ENCODE assay signal across 1 cellular context in genomic region chr20:35284992-35285805, GRCh38.
A peak's percentile ranks its signal among the peaks of the same experiment; 100 is the strongest.
TF ChIP-seq lines count a peak whose summit lies in the region.

No MANE protein-coding gene starts in this region.

TF ChIP-seq in HepG2, 621 proteins besides CTCF, POLR2A, EP300 and RAD21 (continues in another document):
- TF ChIP-seq DBP (CRISPR knock-in tag; IDR thresholded peaks at IDR 0.05; ENCODE audit: not compliant biosample characterization) (no peak), ZBTB43 (CRISPR knock-in tag; conservative IDR thresholded peaks at IDR 0.05) (no peak), IRF9 (CRISPR knock-in tag; IDR thresholded peaks at IDR 0.05; ENCODE audit: borderline replicate concordance) (no peak; the same call in 1 of the 2 replicates), ZNF414 (CRISPR knock-in tag; IDR thresholded peaks at IDR 0.05) (no peak), ZFP90 (CRISPR knock-in tag; IDR thresholded peaks at IDR 0.05; ENCODE audit: borderline replicate concordance) (no peak), MXD3 (CRISPR knock-in tag; IDR thresholded peaks at IDR 0.05) (no peak; the same call in 1 of the 2 replicates), ZNF33B (CRISPR knock-in tag; IDR thresholded peaks at IDR 0.05) (no peak), USF2 (IDR thresholded peaks at IDR 0.05; ENCODE audit: low read depth, low read length) (no peak), USF2 (CRISPR knock-in tag; IDR thresholded peaks at IDR 0.05; ENCODE audit: borderline replicate concordance) (no peak), ZNF646 (CRISPR knock-in tag; IDR thresholded peaks at IDR 0.05) (no peak), TRIM22 (IDR thresholded peaks at IDR 0.05) (no peak), ZNF33A (CRISPR knock-in tag; IDR thresholded peaks at IDR 0.05; ENCODE audit: borderline replicate concordance) (no peak), SOX5 (CRISPR knock-in tag; IDR thresholded peaks at IDR 0.05; ENCODE audit: borderline replicate concordance) (no peak), ZGPAT (CRISPR knock-in tag; IDR thresholded peaks at IDR 0.05) (no peak), MTA1 (CRISPR knock-in tag; IDR thresholded peaks at IDR 0.05; ENCODE audit: borderline replicate concordance) (no peak), CBX1 (IDR thresholded peaks at IDR 0.05; ENCODE audit: low read depth) (no peak), CREB1 (IDR thresholded peaks at IDR 0.05) (no peak), CREB1 (CRISPR knock-in tag; IDR thresholded peaks at IDR 0.05) (no peak; the same call in none of the 2 replicates), NR0B2 (CRISPR knock-in tag; IDR thresholded peaks at IDR 0.05) (peak; percentile 13; the same call in 1 of the 2 replicates), CREB3 (CRISPR knock-in tag; IDR thresholded peaks at IDR 0.05) (no peak), POLR2G (IDR thresholded peaks at IDR 0.05; ENCODE audit: low read depth, low read length) (no peak), ZNF12 (CRISPR knock-in tag; IDR thresholded peaks at IDR 0.05) (0 out of 2 replicates have a peak, but pooled peaks have one; percentile 6), STAG1 (CRISPR knock-in tag; IDR thresholded peaks at IDR 0.05) (no peak), KAT2B (IDR thresholded peaks at IDR 0.05; ENCODE audit: borderline replicate concordance, low read depth, low read length) (no peak), HNRNPL (IDR thresholded peaks at IDR 0.05; ENCODE audit: low read depth, low read length) (no peak)
